Comparison of ENCODE assay signal across 1 cellular context in genomic region chr6:106114492-106114891, GRCh38.
TF ChIP-seq lines count a peak whose summit lies in the region.

No MANE protein-coding gene starts in this region.

TF ChIP-seq in GM12878, 131 proteins besides CTCF, POLR2A, EP300 and RAD21 (continued from another document):
- TF ChIP-seq CUX1 (IDR thresholded peaks at IDR 0.05; ENCODE audit: insufficient replicate concordance, low read depth, low read length) (no peak), JUNB (IDR thresholded peaks at IDR 0.05) (peak; percentile 76), IRF4 (IDR thresholded peaks at IDR 0.05; ENCODE audit: low read depth, low read length) (peak; percentile 77; the same call in 1 of the 2 replicates), POLR2AphosphoS2 (IDR thresholded peaks at IDR 0.05; ENCODE audit: low read depth, low read length) (no peak), SREBF1 (IDR thresholded peaks at IDR 0.05; ENCODE audit: low read length) (no peak), BMI1 (IDR thresholded peaks at IDR 0.05; ENCODE audit: borderline replicate concordance) (no peak), STAT3 (IDR thresholded peaks at IDR 0.05; ENCODE audit: low read depth, low read length) (no peak), TCF3 (IDR thresholded peaks at IDR 0.05; ENCODE audit: borderline replicate concordance, insufficient read depth, low read depth, low read length) (peak; percentile 72; the same call in 1 of the 2 replicates), NR2F1 (conservative IDR thresholded peaks at IDR 0.05) (0 out of 2 replicates have a peak, but pooled peaks have one; percentile 24), NFIC (IDR thresholded peaks at IDR 0.05; ENCODE audit: low read depth, low read length) (peak; percentile 71; the same call in 1 of the 2 replicates), RUNX3 (IDR thresholded peaks at IDR 0.05; ENCODE audit: low read length) (peak; percentile 81), MEF2A (IDR thresholded peaks at IDR 0.05; ENCODE audit: insufficient read depth, low read depth, low read length) (0 out of 2 replicates have a peak, but pooled peaks have one; percentile 42), PML (IDR thresholded peaks at IDR 0.05; ENCODE audit: low read length) (0 out of 2 replicates have a peak, but pooled peaks have one; percentile 29), IKZF1 (conservative IDR thresholded peaks at IDR 0.05) (peak; percentile 36), IKZF2 (IDR thresholded peaks at IDR 0.05) (peak in 1 of 2 experiments; percentile 48; a peak in 1 of 4 replicates), CHD4 (IDR thresholded peaks at IDR 0.05) (no peak), SRF (IDR thresholded peaks at IDR 0.05; ENCODE audit: low read depth in 2 of 2, low read length in 2 of 2) (no peak), ZNF687 (IDR thresholded peaks at IDR 0.05) (peak; percentile 35; the same call in 1 of the 2 replicates), CREB1 (IDR thresholded peaks at IDR 0.05; ENCODE audit: low read depth) (peak; percentile 54; the same call in 1 of the 2 replicates), FOXM1 (IDR thresholded peaks at IDR 0.05; ENCODE audit: low read depth, low read length) (peak; percentile 75; the same call in 1 of the 2 replicates), EGR1 (IDR thresholded peaks at IDR 0.05; ENCODE audit: borderline replicate concordance in 1 of 2, low read depth in 2 of 2, low read length in 2 of 2) (peak in 1 of 2 experiments; percentile 46; a peak in 1 of 3 replicates)
TF ChIP-seq in GM12878: peak in this region for 27.
